In genomic region chr13:76762731-76763130, GRCh38 we compare ENCODE assay signal across 31 cellular contexts.
"Had no signal": no experiment of that assay in that cellular context is flagged by ENCODE, and none has a peak within 500 bp of the region (broad histone marks: within the 10 kb centered on the region; RNA-seq: fewer than 3 reads in every experiment).

No MANE protein-coding gene starts in this region.

- H3K9ac ChIP-seq: neural progenitor cell had no signal

- H3K27me3 ChIP-seq: adrenal gland, ascending aorta, brain microvascular endothelial cell, neural progenitor cell, sigmoid colon, suprapubic skin, tibial artery had no signal

- H3K4me2 ChIP-seq: neural progenitor cell had no signal

- H3K9me3 Mint-ChIP-seq: activated CD4-positive, alpha-beta T cell treated with anti-CD3 and anti-CD28 coated beads, Interleukin-2, amount 10 ng/mL, durations not matched to agents 7 days and 5 days; activated naive CD4-positive, alpha-beta T cell treated with anti-CD3 and anti-CD28 coated beads for 36 hours; activated naive CD8-positive, alpha-beta T cell treated with anti-CD3 and anti-CD28 coated beads for 36 hours; activated T-cell treated with anti-CD3 and anti-CD28 coated beads, Interleukin-2, amount 50 U/mL, for 72 hours; effector memory CD8-positive, alpha-beta T cell; natural killer cell; neural progenitor cell; stimulated activated naive B cell treated with anti-CD40 and anti-IgM and Interleukin-4, amounts not matched to agents 10 μg/mL and 1 μg/mL and 100 μg/mL, for 72 hours; T-helper 1 cell treated with Interleukin-12 subunit alpha and Interleukin-12 subunit beta and Interleukin-4 antibody, amounts not matched to agents 30 μg/mL and 1 μg/mL, for 36 hours had no signal

- H3K36me3 Mint-ChIP-seq: activated CD8-positive, alpha-beta memory T cell treated with anti-CD3 and anti-CD28 coated beads, Interleukin-2, amount 10 ng/mL, durations not matched to agents 7 days and 5 days; activated naive CD8-positive, alpha-beta T cell treated with anti-CD3 and anti-CD28 coated beads for 36 hours; natural killer cell; neural progenitor cell; stimulated activated naive B cell treated with anti-CD40 and anti-IgM and Interleukin-4, amounts not matched to agents 10 μg/mL and 1 μg/mL and 100 μg/mL, for 72 hours had no signal

- H3K9me3 ChIP-seq: adrenal gland, ascending aorta, lower lobe of right lung, sigmoid colon, suprapubic skin, tibial artery had no signal

- H3K27ac ChIP-seq: adrenal gland, ascending aorta, brain microvascular endothelial cell, lower lobe of right lung, neural progenitor cell, suprapubic skin, tibial artery, WERI-Rb-1 had no signal

- DNase-seq: activated CD4-positive, alpha-beta T cell treated with anti-CD3 and anti-CD28 coated beads, Interleukin-2, amount 10 ng/mL, durations not matched to agents 7 days and 5 days; activated CD4-positive, CD25-positive, alpha-beta regulatory T cell treated with anti-CD3 and anti-CD28 coated beads, Interleukin-2, amount 50 U/mL, for 72 hours; activated CD8-positive, alpha-beta memory T cell treated with anti-CD3 and anti-CD28 coated beads, Interleukin-2, amount 10 ng/mL, durations not matched to agents 7 days and 5 days; activated CD8-positive, alpha-beta T cell treated with anti-CD3 and anti-CD28 coated beads, Interleukin-2, amount 10 ng/mL, durations not matched to agents 7 days and 5 days; activated naive CD4-positive, alpha-beta T cell treated with anti-CD3 and anti-CD28 coated beads for 36 hours; activated naive CD8-positive, alpha-beta T cell treated with anti-CD3 and anti-CD28 coated beads for 36 hours; activated T-cell treated with anti-CD3 and anti-CD28 coated beads for 4 hours; activated T-cell treated with anti-CD3 and anti-CD28 coated beads, Interleukin-2, amount 50 U/mL, for 72 hours; adrenal gland; brain microvascular endothelial cell; caudate nucleus; cortex of kidney; effector memory CD8-positive, alpha-beta T cell; left colon; lower lobe of right lung; mesenchymal stem cell; natural killer cell; occipital lobe; sigmoid colon; small intestine; stimulated activated CD4-positive, alpha-beta T cell treated with anti-CD3 and anti-CD28 coated beads, Interleukin-15, amount 100 ng/mL, for 24 hours; stimulated activated CD4-positive, alpha-beta T cell treated with anti-CD3 and anti-CD28 coated beads, Interleukin-2, amount 100 ng/mL, for 24 hours; stimulated activated naive B cell treated with anti-CD40 and anti-IgM and Interleukin-4, amounts not matched to agents 10 μg/mL and 1 μg/mL and 100 μg/mL, for 72 hours; T-helper 9 cell; tibial artery; WERI-Rb-1 had no signal

- H3K27me3 Mint-ChIP-seq: activated CD4-positive, alpha-beta T cell treated with anti-CD3 and anti-CD28 coated beads, Interleukin-2, amount 10 ng/mL, durations not matched to agents 7 days and 5 days; activated CD8-positive, alpha-beta memory T cell treated with anti-CD3 and anti-CD28 coated beads, Interleukin-2, amount 10 ng/mL, durations not matched to agents 7 days and 5 days; activated naive CD8-positive, alpha-beta T cell treated with anti-CD3 and anti-CD28 coated beads for 36 hours; stimulated activated naive B cell treated with anti-CD40 and anti-IgM and Interleukin-4, amounts not matched to agents 10 μg/mL and 1 μg/mL and 100 μg/mL, for 72 hours had no signal

- ATAC-seq: activated CD8-positive, alpha-beta memory T cell treated with anti-CD3 and anti-CD28 coated beads, Interleukin-2, amount 10 ng/mL, durations not matched to agents 7 days and 5 days; activated CD8-positive, alpha-beta T cell treated with anti-CD3 and anti-CD28 coated beads, Interleukin-2, amount 10 ng/mL, durations not matched to agents 7 days and 5 days; activated T-cell treated with anti-CD3 and anti-CD28 coated beads, Interleukin-2, amount 50 U/mL, for 72 hours; effector memory CD8-positive, alpha-beta T cell; esophagus mucosa; left colon; lower lobe of right lung; natural killer cell; stimulated activated naive B cell treated with anti-CD40 and anti-IgM and Interleukin-4, amounts not matched to agents 10 μg/mL and 1 μg/mL and 100 μg/mL, for 72 hours had no signal

- H3K27ac Mint-ChIP-seq: activated CD4-positive, alpha-beta T cell treated with anti-CD3 and anti-CD28 coated beads, Interleukin-2, amount 10 ng/mL, durations not matched to agents 7 days and 5 days; activated CD8-positive, alpha-beta memory T cell treated with anti-CD3 and anti-CD28 coated beads, Interleukin-2, amount 10 ng/mL, durations not matched to agents 7 days and 5 days; activated CD8-positive, alpha-beta T cell treated with anti-CD3 and anti-CD28 coated beads, Interleukin-2, amount 10 ng/mL, durations not matched to agents 7 days and 5 days; activated naive CD4-positive, alpha-beta T cell treated with anti-CD3 and anti-CD28 coated beads for 36 hours; activated naive CD8-positive, alpha-beta T cell treated with anti-CD3 and anti-CD28 coated beads for 36 hours; activated T-cell treated with anti-CD3 and anti-CD28 coated beads, Interleukin-2, amount 50 U/mL, for 72 hours; effector memory CD8-positive, alpha-beta T cell; natural killer cell; neural progenitor cell; stimulated activated naive B cell treated with anti-CD40 and anti-IgM and Interleukin-4, amounts not matched to agents 10 μg/mL and 1 μg/mL and 100 μg/mL, for 72 hours; T-helper 1 cell treated with Interleukin-12 subunit alpha and Interleukin-12 subunit beta and Interleukin-4 antibody, amounts not matched to agents 30 μg/mL and 1 μg/mL, for 36 hours had no signal

- H3K4me3 Mint-ChIP-seq: activated CD4-positive, alpha-beta T cell treated with anti-CD3 and anti-CD28 coated beads, Interleukin-2, amount 10 ng/mL, durations not matched to agents 7 days and 5 days; activated CD8-positive, alpha-beta memory T cell treated with anti-CD3 and anti-CD28 coated beads, Interleukin-2, amount 10 ng/mL, durations not matched to agents 7 days and 5 days; activated CD8-positive, alpha-beta T cell treated with anti-CD3 and anti-CD28 coated beads, Interleukin-2, amount 10 ng/mL, durations not matched to agents 7 days and 5 days; activated naive CD4-positive, alpha-beta T cell treated with anti-CD3 and anti-CD28 coated beads for 36 hours; activated naive CD8-positive, alpha-beta T cell treated with anti-CD3 and anti-CD28 coated beads for 36 hours; activated T-cell treated with anti-CD3 and anti-CD28 coated beads, Interleukin-2, amount 50 U/mL, for 72 hours; effector memory CD8-positive, alpha-beta T cell; natural killer cell; neural progenitor cell; stimulated activated naive B cell treated with anti-CD40 and anti-IgM and Interleukin-4, amounts not matched to agents 10 μg/mL and 1 μg/mL and 100 μg/mL, for 72 hours; T-helper 1 cell treated with Interleukin-12 subunit alpha and Interleukin-12 subunit beta and Interleukin-4 antibody, amounts not matched to agents 30 μg/mL and 1 μg/mL, for 36 hours had no signal

- H3K36me3 ChIP-seq: adrenal gland, ascending aorta, brain microvascular endothelial cell, lower lobe of right lung, neural progenitor cell, sigmoid colon, suprapubic skin, tibial artery, WERI-Rb-1 had no signal

- H2AFZ ChIP-seq: neural progenitor cell had no signal

- H3K4me1 Mint-ChIP-seq: activated CD4-positive, alpha-beta T cell treated with anti-CD3 and anti-CD28 coated beads, Interleukin-2, amount 10 ng/mL, durations not matched to agents 7 days and 5 days; activated CD8-positive, alpha-beta memory T cell treated with anti-CD3 and anti-CD28 coated beads, Interleukin-2, amount 10 ng/mL, durations not matched to agents 7 days and 5 days; activated naive CD8-positive, alpha-beta T cell treated with anti-CD3 and anti-CD28 coated beads for 36 hours; natural killer cell; stimulated activated naive B cell treated with anti-CD40 and anti-IgM and Interleukin-4, amounts not matched to agents 10 μg/mL and 1 μg/mL and 100 μg/mL, for 72 hours had no signal

- H3K4me1 ChIP-seq: ascending aorta, neural progenitor cell had no signal

- H3K4me3 ChIP-seq: adrenal gland, ascending aorta, lower lobe of right lung, neural progenitor cell, sigmoid colon, suprapubic skin, tibial artery had no signal
